In the genomic region with DNA sequence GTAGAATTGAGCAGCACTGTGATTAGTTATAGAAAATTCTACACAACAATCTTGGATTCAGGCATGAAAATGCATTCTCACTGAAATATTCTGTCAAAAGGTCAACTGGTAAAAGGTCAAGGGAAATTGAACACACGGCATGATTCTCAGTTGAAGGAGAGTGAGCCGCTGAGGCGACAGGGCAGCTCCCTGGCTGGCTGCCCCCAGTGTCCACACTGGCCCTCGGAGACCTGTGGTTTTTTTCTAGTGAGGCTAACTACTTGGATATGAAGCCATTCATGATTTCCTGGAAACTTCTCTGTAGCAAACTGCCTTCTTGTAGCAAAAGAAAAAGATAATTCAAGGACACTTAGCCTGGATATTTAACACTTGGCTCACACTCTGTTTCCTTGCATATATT, we compare ENCODE assay signal across 10 cellular contexts. TPM values are rescaled to one million over a fixed set of nuclear protein-coding genes. Genes with fewer than 3 reads are reported as not detected.
DNase-seq lines count a peak whose midpoint lies in the region; ATAC-seq and TF ChIP-seq lines count a peak whose summit lies in the region.
"Had no signal": no experiment of that assay in that cellular context is flagged by ENCODE, and none has a peak within 500 bp of the region (broad histone marks: within the 10 kb centered on the region; RNA-seq: fewer than 3 reads in every experiment).

No MANE protein-coding gene starts in this region.

- H3K4me1 ChIP-seq in transverse colon, result peaks cover 0 to 31% (median 10%) of the 10 kb centered on the region in 4 donors

- intact Hi-C loops in transverse colon (cut with DNase I; ENCODE audit: low total_unique reads), result no loop called here

- H3K9me3 ChIP-seq in transverse colon, result no peaks in the 10 kb centered on the region

- 23% methylated on average over 4 of the region's 4 CpGs; no CpG with 5 or more reads in 1 of the 2 donors for WGBS in transverse colon (ENCODE audit: low coverage in 1 of 2), 2 donors

- ATAC-seq in HG02763 (IDR thresholded peaks at IDR 0.05; ENCODE audit: unreplicated experiment), result no peak

- TF ChIP-seq EP300 in transverse colon (IDR thresholded peaks at IDR 0.05; ENCODE audit: low read depth), result no peak

- H3K36me3 ChIP-seq in transverse colon, result no peaks in the 10 kb centered on the region

- H3K4me3 ChIP-seq in transverse colon, result peak overlapping the region in 3 of 4 donors; percentile 3 to 23 (median 9)

- no peaks in the 10 kb centered on the region for H3K27me3 ChIP-seq in transverse colon

- in situ Hi-C loops in transverse colon (cut with MboI; ENCODE audit: low pct_ligation_motif_present in 1 of 4, low pct_unique_long_range_greater_than_20kb in 1 of 4, low sequenced_read_pairs in 3 of 4), result no loop called here

- TF ChIP-seq CTCF in transverse colon (IDR thresholded peaks at IDR 0.05), result no peak

- DNase-seq in NCI-H69 (lab: John Stamatoyannopoulos, UW), result peak; percentile 9
- DNase-seq in dermis blood vessel endothelial cell, result peak; percentile 78
- DNase-seq in medulla oblongata (ENCODE audit: extremely low spot score), result peak; percentile 7
- peak; percentile 40 for DNase-seq in transverse colon
- DNase-seq in erythroblast (lab: John Stamatoyannopoulos, UW), result no peak
- no peak for DNase-seq in stimulated activated CD4-positive, alpha-beta T cell treated with anti-CD3 and anti-CD28 coated beads, Interleukin-4, amount 100 ng/mL, for 24 hours
- DNase-seq in NCI-H526 treated with DMSO at 0.1 percent for 48 hours (lab: John Stamatoyannopoulos, UW), result no peak
- DNase-seq: activated T-cell treated with anti-CD3 and anti-CD28 coated beads for 4 hours, RPMI8226 had no signal

- peak overlapping the region; percentile 61 to 80 (median 73) for H3K27ac ChIP-seq in transverse colon

- TF ChIP-seq POLR2A in transverse colon (IDR thresholded peaks at IDR 0.05) (no peak), erythroblast (IDR thresholded peaks at IDR 0.05; ENCODE audit: low read length) (no peak)

RNA-seq across cellular contexts. Expression of a gene that starts 37.2 kb away (rescaled TPM):
- not detected in 2 replicates for total RNA-seq in dermis blood vessel endothelial cell
- total RNA-seq in transverse colon, result not detected

RNA-seq across cellular contexts. Expression of a gene that starts 43.0 kb away (rescaled TPM):
- total RNA-seq in dermis blood vessel endothelial cell (0.19 TPM in 1 of 2 replicates, not detected in the other), transverse colon (under 1 TPM in 1 of 4 donors, not detected in 3; 0.95 TPM)

Comparison
In these comparisons a context has a peak if more than half of its experiments do, and no peak if none do; other contexts are left out.
1. DNase-seq: peak in NCI-H69 (single experiment), dermis blood vessel endothelial cell (single experiment), medulla oblongata (single experiment) and transverse colon (single experiment); none in erythroblast (0 of 2), stimulated activated CD4-positive, alpha-beta T cell treated with anti-CD3 and anti-CD28 coated beads, Interleukin-4, amount 100 ng/mL, for 24 hours (single experiment) and NCI-H526 treated with DMSO at 0.1 percent for 48 hours (single experiment).